27 cellular contexts compared by ENCODE assay signal in the genomic region with DNA sequence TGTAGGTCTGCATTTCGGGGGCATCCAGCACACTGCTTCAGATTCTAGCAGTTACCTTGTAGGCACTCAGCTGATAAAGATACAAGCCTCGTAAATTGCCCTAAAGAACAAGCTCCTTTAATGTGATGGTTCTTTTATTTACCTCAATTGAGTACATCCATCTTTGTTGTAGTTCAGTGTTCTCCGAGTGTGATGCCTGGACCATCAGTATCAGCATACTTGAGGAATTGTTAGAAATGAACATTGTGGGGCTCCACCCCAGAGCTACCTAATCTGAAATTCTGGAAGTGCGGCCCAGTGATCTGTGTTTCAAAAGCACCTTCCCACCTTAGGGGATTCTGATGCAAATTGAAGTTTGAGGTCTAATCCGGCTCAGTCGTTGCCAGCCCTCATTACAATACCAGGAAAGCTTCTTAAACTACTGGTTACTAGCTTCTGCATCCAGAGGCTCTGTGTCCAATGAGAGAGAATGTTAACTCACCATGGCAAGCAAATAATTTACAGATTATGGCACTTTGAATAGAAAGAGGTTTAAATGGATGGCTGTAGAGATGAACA. TPM values are rescaled to one million over a fixed set of nuclear protein-coding genes. Genes with fewer than 3 reads are reported as not detected.
A peak's percentile ranks its signal among the peaks of the same experiment; 100 is the strongest.
DNase-seq lines count a peak whose midpoint lies in the region; ATAC-seq, FAIRE-seq and TF ChIP-seq lines count a peak whose summit lies in the region.
"Had no signal": no experiment of that assay in that cellular context is flagged by ENCODE, and none has a peak within 500 bp of the region (broad histone marks: within the 10 kb centered on the region; RNA-seq: fewer than 3 reads in every experiment).

No MANE protein-coding gene starts in this region.

- H3K4me3 ChIP-seq in endothelial cell of umbilical vein (replicated peaks in 1 of 3; ENCODE audit: insufficient read depth in 1 of 3, low read depth in 1 of 3, low read length in 3 of 3) = no peak overlapping the region
- no peak overlapping the region for H3K4me3 ChIP-seq in effector memory CD4-positive, alpha-beta T cell (ENCODE audit: insufficient read depth, low read depth, low read length, poor library complexity, severe bottlenecking)
- H3K4me3 ChIP-seq: ovary, right atrium auricular region, spleen, testis had no signal

- no peaks in the 10 kb centered on the region for H3K9me3 ChIP-seq in endothelial cell of umbilical vein (replicated peaks; ENCODE audit: control insufficient read depth, insufficient read depth, low read length)
- no peaks in the 10 kb centered on the region for H3K9me3 ChIP-seq in effector memory CD4-positive, alpha-beta T cell (ENCODE audit: control insufficient read depth, low read length)
- H3K9me3 ChIP-seq: ovary, right atrium auricular region, spleen, testis had no signal

- CTCF ChIA-PET in endothelial cell of umbilical vein (lab: Charles Lee) = interaction anchor here (0.8 to 1.7 kb wide), 6 partner anchors 9 to 218 kb away, joined by 3 to 7 read pairs (median 4); no protein-coding TSS in a partner anchor

- dilution Hi-C loops in endothelial cell of umbilical vein (cut with MboI; ENCODE audit: extremely low pct_ligation_motif_present, low sequenced_read_pairs) = no loop called here

- H3K4me2 ChIP-seq in endothelial cell of umbilical vein (ENCODE audit: insufficient read depth, low read length) = no peak overlapping the region
- H3K4me2 ChIP-seq: KMS-11 had no signal

- H3K9ac ChIP-seq in endothelial cell of umbilical vein (replicated peaks; ENCODE audit: extremely low read depth, insufficient read depth, low read length) = no peak overlapping the region
- H3K9ac ChIP-seq: KMS-11 had no signal

- no TSS peak for BruUV-seq in endothelial cell of umbilical vein (replicated peaks; lab: Mats Ljungman, UMichigan)

- no peaks in the 10 kb centered on the region for H4K20me1 ChIP-seq in endothelial cell of umbilical vein (replicated peaks; ENCODE audit: control insufficient read depth, extremely low read depth, insufficient read depth, low read length)

- TF ChIP-seq CTCF in D721Med (IDR thresholded peaks at IDR 0.05; ENCODE audit: insufficient read depth, missing control alignments) = no peak
- TF ChIP-seq CTCF in endothelial cell of umbilical vein (IDR thresholded peaks at IDR 0.05; ENCODE audit: extremely low read depth in 1 of 2, insufficient read depth in 1 of 2, low read depth in 1 of 2, low read length in 2 of 2) = no peak
- no peak for TF ChIP-seq CTCF in nephron progenitor cell (IDR thresholded peaks at IDR 0.05)

- intact Hi-C loops in endothelial cell of umbilical vein (cut with micrococcal nuclease) = no loop called here

- peaks cover 89% of the 10 kb centered on the region for H3K79me2 ChIP-seq in endothelial cell of umbilical vein (ENCODE audit: control insufficient read depth, insufficient read depth, low read length)

- DNase-seq in D721Med (ENCODE audit: insufficient read length, low spot score) (peak; percentile 16), NCI-H1048 (lab: John Stamatoyannopoulos, UW) (peak; percentile 31), endothelial cell of umbilical vein (ENCODE audit: low read depth, low spot score) (no peak), nephron progenitor cell (no peak)
- no peak for DNase-seq in activated CD4-positive, alpha-beta T cell treated with anti-CD3 and anti-CD28 coated beads, Interleukin-2, amount 50 U/mL, for 1 hour
- no peak for DNase-seq in activated naive CD4-positive, alpha-beta T cell treated with Interleukin-2 at 50 U/mL for 16 hours
- DNase-seq in effector memory CD8-positive, alpha-beta T cell = no peak
- DNase-seq in effector memory CD4-positive, alpha-beta T cell = no peak
- DNase-seq: activated naive CD4-positive, alpha-beta T cell treated with anti-CD3 and anti-CD28 coated beads for 36 hours; activated T-cell treated with anti-CD3 and anti-CD28 coated beads, Interleukin-2, amount 50 U/mL, for 48 hours; anterior cingulate cortex; caudate nucleus; HCEC 1CT; left cardiac atrium; naive thymus-derived CD4-positive, alpha-beta T cell; NCI-H146; ovary; spleen; stimulated activated CD4-positive, alpha-beta T cell treated with anti-CD3 and anti-CD28 coated beads, Interleukin-4, amount 100 ng/mL, for 1 hour; stimulated activated naive CD4-positive, alpha-beta T cell; T-helper 1 cell; testis had no signal

- no peak for TF ChIP-seq POLR2A in endothelial cell of umbilical vein (IDR thresholded peaks at IDR 0.05; ENCODE audit: low read depth, low read length)

- peaks cover 60% of the 10 kb centered on the region for H3K4me1 ChIP-seq in endothelial cell of umbilical vein (ENCODE audit: control insufficient read depth, extremely low read depth, insufficient read depth, low read length)
- H3K4me1 ChIP-seq in effector memory CD4-positive, alpha-beta T cell (ENCODE audit: control insufficient read depth, insufficient read depth, low read length, poor library complexity, severe bottlenecking) = no peaks in the 10 kb centered on the region
- H3K4me1 ChIP-seq: right atrium auricular region, testis had no signal

- peaks cover 36% of the 10 kb centered on the region for H3K36me3 Mint-ChIP-seq in nephron progenitor cell (ENCODE audit: low read depth)
- H3K36me3 Mint-ChIP-seq in effector memory CD8-positive, alpha-beta T cell (ENCODE audit: insufficient read depth) = no peaks in the 10 kb centered on the region
- H3K36me3 Mint-ChIP-seq: naive thymus-derived CD4-positive, alpha-beta T cell had no signal

- H3K9me3 Mint-ChIP-seq in nephron progenitor cell = no peaks in the 10 kb centered on the region
- no peaks in the 10 kb centered on the region for H3K9me3 Mint-ChIP-seq in effector memory CD8-positive, alpha-beta T cell
- H3K9me3 Mint-ChIP-seq: activated naive CD4-positive, alpha-beta T cell treated with anti-CD3 and anti-CD28 coated beads for 36 hours; naive thymus-derived CD4-positive, alpha-beta T cell had no signal

- H3K9me1 ChIP-seq in endothelial cell of umbilical vein (replicated peaks; ENCODE audit: control insufficient read depth, extremely low read depth, insufficient read depth, low read length) = no peaks in the 10 kb centered on the region

- peak overlapping the region; percentile 43 for H3K27ac Mint-ChIP-seq in nephron progenitor cell
- H3K27ac Mint-ChIP-seq in effector memory CD8-positive, alpha-beta T cell = no peak overlapping the region
- H3K27ac Mint-ChIP-seq: activated naive CD4-positive, alpha-beta T cell treated with anti-CD3 and anti-CD28 coated beads for 36 hours had no signal

- peaks cover 3 to 7% of the 10 kb centered on the region in 2 experiments for H3K36me3 ChIP-seq in endothelial cell of umbilical vein (ENCODE audit: control insufficient read depth in 2 of 2, extremely low read depth in 1 of 2, insufficient read depth in 2 of 2, low read length in 2 of 2)
- no peaks in the 10 kb centered on the region for H3K36me3 ChIP-seq in effector memory CD4-positive, alpha-beta T cell (ENCODE audit: control insufficient read depth, insufficient read depth, low read length)
- H3K36me3 ChIP-seq: ovary, right atrium auricular region, spleen had no signal

- H3K4me1 Mint-ChIP-seq in nephron progenitor cell = peaks cover 8% of the 10 kb centered on the region
- no peaks in the 10 kb centered on the region for H3K4me1 Mint-ChIP-seq in effector memory CD8-positive, alpha-beta T cell (ENCODE audit: low read depth in 2 of 2)
- H3K4me1 Mint-ChIP-seq: naive thymus-derived CD4-positive, alpha-beta T cell had no signal

- ATAC-seq in effector memory CD8-positive, alpha-beta T cell (replicated peaks) = no peak
- ATAC-seq: left cardiac atrium; naive thymus-derived CD4-positive, alpha-beta T cell had no signal

- H3K27me3 ChIP-seq in endothelial cell of umbilical vein (ENCODE audit: control insufficient read depth in 2 of 2, insufficient read depth in 2 of 2, low read length in 2 of 2) = no peaks in the 10 kb centered on the region
- H3K27me3 ChIP-seq in effector memory CD4-positive, alpha-beta T cell (replicated peaks; ENCODE audit: control insufficient read depth, insufficient read depth, low read length, poor library complexity, severe bottlenecking) = no peaks in the 10 kb centered on the region
- H3K27me3 ChIP-seq: ovary, right atrium auricular region, spleen, testis had no signal

- no peak overlapping the region for H3K4me3 Mint-ChIP-seq in nephron progenitor cell
- no peak overlapping the region for H3K4me3 Mint-ChIP-seq in effector memory CD8-positive, alpha-beta T cell
- H3K4me3 Mint-ChIP-seq: activated naive CD4-positive, alpha-beta T cell treated with anti-CD3 and anti-CD28 coated beads for 36 hours; naive thymus-derived CD4-positive, alpha-beta T cell had no signal

- H3K27ac ChIP-seq in endothelial cell of umbilical vein (ENCODE audit: insufficient read depth, low read depth, low read length) = peak overlapping the region; percentile 6
- no peak overlapping the region for H3K27ac ChIP-seq in effector memory CD4-positive, alpha-beta T cell (ENCODE audit: insufficient read depth, low read length, poor library complexity, severe bottlenecking)
- H3K27ac ChIP-seq: 22Rv1, KMS-11, ovary, right atrium auricular region, spleen, testis had no signal

- H3K27me3 Mint-ChIP-seq in nephron progenitor cell (ENCODE audit: low read depth, poor library complexity) = no peaks in the 10 kb centered on the region
- H3K27me3 Mint-ChIP-seq in effector memory CD8-positive, alpha-beta T cell = peaks cover 0 to 6% of the 10 kb centered on the region in 2 donors

- FAIRE-seq in D721Med (lab: Jason Lieb, UNC) = no peak
- FAIRE-seq in endothelial cell of umbilical vein (lab: Jason Lieb, UNC) = no peak
- FAIRE-seq: GM12892, TTC549 had no signal

- H2AFZ ChIP-seq in endothelial cell of umbilical vein (ENCODE audit: low read depth, low read length) = no peak overlapping the region

- POLR2A ChIA-PET in endothelial cell of umbilical vein (lab: Charles Lee) = interaction anchor here (1.0 kb wide), 1 partner anchor 21 kb away, joined by 3 read pairs; no protein-coding TSS in a partner anchor

TF ChIP-seq in endothelial cell of umbilical vein, 7 proteins besides CTCF, POLR2A, EP300 and RAD21 (continues in another document):
- TF ChIP-seq JUN (IDR thresholded peaks at IDR 0.05; ENCODE audit: borderline replicate concordance, insufficient read depth, insufficient read length, low read depth) (no peak), EZH2 (IDR thresholded peaks at IDR 0.05; ENCODE audit: borderline replicate concordance, low read depth, low read length, severe bottlenecking) (no peak)
- TF ChIP-seq, protein P1, sequence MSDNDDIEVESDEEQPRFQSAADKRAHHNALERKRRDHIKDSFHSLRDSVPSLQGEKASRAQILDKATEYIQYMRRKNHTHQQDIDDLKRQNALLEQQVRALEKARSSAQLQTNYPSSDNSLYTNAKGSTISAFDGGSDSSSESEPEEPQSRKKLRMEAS (IDR thresholded peaks at IDR 0.05; ENCODE audit: insufficient read depth, insufficient read length) = no peak

RNA-seq across cellular contexts. Expression of gene RAI14, which starts 47.7 kb away (rescaled TPM):
- 369 and 390 TPM in 2 replicates for total RNA-seq in endothelial cell of umbilical vein
- polyA plus RNA-seq in endothelial cell of umbilical vein = 113 and 114 TPM in 2 replicates
- polyA plus RNA-seq in endothelial cell of umbilical vein (2011; cell fraction: cytosol; rRNA removed) = 130 and 164 TPM in 2 replicates
- polyA plus RNA-seq in endothelial cell of umbilical vein (2011; cell fraction: nucleus; rRNA removed) = 204 and 223 TPM in 2 replicates
- polyA plus RNA-seq in endothelial cell of umbilical vein (2012) = 239 and 249 TPM in 2 replicates
- 582 and 866 TPM in 2 replicates for polyA minus RNA-seq in endothelial cell of umbilical vein
- 2.6 TPM for polyA minus RNA-seq in endothelial cell of umbilical vein (2011; cell fraction: cytosol; rRNA and poly(A)+ RNA removed)
- polyA minus RNA-seq in endothelial cell of umbilical vein (2011; cell fraction: nucleus; rRNA and poly(A)+ RNA removed) = 148 and 149 TPM in 2 replicates
- polyA plus RNA-seq: naive thymus-derived CD4-positive, alpha-beta T cell had no signal

Comparison
In these comparisons a context has a peak if more than half of its experiments do, and no peak if none do; other contexts are left out.
1. DNase-seq: peak in D721Med (single experiment) and NCI-H1048 (single experiment); none in endothelial cell of umbilical vein (single experiment), nephron progenitor cell (single experiment), activated CD4-positive, alpha-beta T cell treated with anti-CD3 and anti-CD28 coated beads, Interleukin-2, amount 50 U/mL, for 1 hour (single experiment), activated naive CD4-positive, alpha-beta T cell treated with Interleukin-2 at 50 U/mL for 16 hours (single experiment), effector memory CD8-positive, alpha-beta T cell (0 of 3) and effector memory CD4-positive, alpha-beta T cell (0 of 3).